9 cellular contexts compared by ENCODE assay signal in the genomic region with DNA sequence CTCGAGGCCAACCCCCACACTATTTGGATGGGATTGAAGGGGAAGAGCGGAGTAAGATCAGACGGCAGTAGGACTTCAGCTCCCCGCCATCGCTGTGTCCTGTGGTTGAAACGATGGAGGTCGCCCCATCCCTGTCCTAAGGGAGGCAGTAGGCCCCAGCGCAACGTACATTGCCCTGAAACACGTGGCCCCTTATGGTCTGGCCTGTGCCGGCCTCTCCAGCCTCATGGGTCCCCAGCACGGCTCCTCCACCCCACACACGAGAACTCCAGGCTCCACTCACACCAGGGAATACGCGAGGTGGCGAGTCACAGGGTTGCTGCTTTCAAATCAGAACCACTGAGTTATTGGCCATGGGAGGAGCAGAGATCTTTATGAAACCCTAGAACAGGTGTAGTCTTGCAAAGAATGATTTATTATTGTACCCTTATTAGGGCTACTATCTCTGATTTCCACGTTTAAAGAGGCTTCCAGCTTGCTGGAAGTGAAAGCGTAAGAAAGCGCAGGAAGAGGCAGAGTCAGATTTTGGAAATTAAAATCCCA. TPM values are rescaled to one million over a fixed set of nuclear protein-coding genes. Genes with fewer than 3 reads are reported as not detected.
DNase-seq lines count a peak whose midpoint lies in the region; ATAC-seq, FAIRE-seq and TF ChIP-seq lines count a peak whose summit lies in the region.
"Had no signal": no experiment of that assay in that cellular context is flagged by ENCODE, and none has a peak within 500 bp of the region (broad histone marks: within the 10 kb centered on the region; RNA-seq: fewer than 3 reads in every experiment).

No MANE protein-coding gene starts in this region.

- no peaks in the 10 kb centered on the region for H3K27me3 Mint-ChIP-seq in activated CD8-positive, alpha-beta T cell treated with anti-CD3 and anti-CD28 coated beads, Interleukin-2, amount 10 ng/mL, durations not matched to agents 7 days and 5 days (ENCODE audit: low read depth)

- POLR2A ChIA-PET in GM10248 (lab: Yijun Ruan, JAX), result interaction anchor here (0.9 to 1.0 kb wide), 4 partner anchors 12 to 140 kb away, joined by 3 to 8 read pairs (median 5); no protein-coding TSS in a partner anchor
- POLR2A ChIA-PET in activated CD8-positive, alpha-beta T cell treated with anti-CD3 and anti-CD28 coated beads, Interleukin-2, amount 10 ng/mL, durations not matched to agents 7 days and 5 days (lab: Charles Lee), result interaction anchor here (0.6 to 2.9 kb wide), 19 partner anchors 9 to 204 kb away, joined by 3 to 27 read pairs (median 5); a partner anchor contains a TSS

- H3K27ac ChIP-seq in kidney (ENCODE audit: low read depth in 2 of 2, low read length in 2 of 2) (peak overlapping the region; percentile 51 to 68), thoracic aorta (peak overlapping the region; percentile 39 to 42)

- no peak overlapping the region for H3K27ac Mint-ChIP-seq in activated CD8-positive, alpha-beta T cell treated with anti-CD3 and anti-CD28 coated beads, Interleukin-2, amount 10 ng/mL, durations not matched to agents 7 days and 5 days
- H3K27ac Mint-ChIP-seq: nephron had no signal

- peaks cover 27% of the 10 kb centered on the region for H3K36me3 Mint-ChIP-seq in activated CD8-positive, alpha-beta T cell treated with anti-CD3 and anti-CD28 coated beads, Interleukin-2, amount 10 ng/mL, durations not matched to agents 7 days and 5 days (ENCODE audit: low read depth)

- H3K9ac ChIP-seq in kidney (ENCODE audit: low read length in 2 of 2), result peak overlapping the region; percentile 24 to 49

- TF ChIP-seq CTCF in GM10248 (IDR thresholded peaks at IDR 0.05; ENCODE audit: control extremely low read depth, extremely low read depth, low read depth, missing control alignments) (peak; percentile 28), kidney (IDR thresholded peaks at IDR 0.05; ENCODE audit: borderline replicate concordance, extremely low read depth, insufficient read depth) (no peak), thoracic aorta (IDR thresholded peaks at IDR 0.05) (no peak)

- H3K9me3 Mint-ChIP-seq in activated CD8-positive, alpha-beta T cell treated with anti-CD3 and anti-CD28 coated beads, Interleukin-2, amount 10 ng/mL, durations not matched to agents 7 days and 5 days (ENCODE audit: insufficient read depth), result no peaks in the 10 kb centered on the region
- H3K9me3 Mint-ChIP-seq: nephron had no signal

- no peak for FAIRE-seq in kidney (lab: Jason Lieb, UNC)

- H3K36me3 ChIP-seq in kidney (ENCODE audit: control insufficient read depth in 1 of 2, insufficient read depth in 2 of 2, low read length in 2 of 2) (peaks cover 0 to 3% of the 10 kb centered on the region in 2 donors), thoracic aorta (no peaks in the 10 kb centered on the region)

- H3K4me3 ChIP-seq in kidney (ENCODE audit: low read length in 2 of 2), result peak overlapping the region; percentile 49 to 74
- H3K4me3 ChIP-seq in thoracic aorta, result peak overlapping the region; percentile 82

- no peak overlapping the region for H3K4me3 Mint-ChIP-seq in activated CD8-positive, alpha-beta T cell treated with anti-CD3 and anti-CD28 coated beads, Interleukin-2, amount 10 ng/mL, durations not matched to agents 7 days and 5 days
- H3K4me3 Mint-ChIP-seq: nephron had no signal

- peaks cover 43% of the 10 kb centered on the region for H3K4me1 Mint-ChIP-seq in activated CD8-positive, alpha-beta T cell treated with anti-CD3 and anti-CD28 coated beads, Interleukin-2, amount 10 ng/mL, durations not matched to agents 7 days and 5 days (ENCODE audit: low read depth)
- H3K4me1 Mint-ChIP-seq: nephron had no signal

- H3K9me3 ChIP-seq in kidney (ENCODE audit: control insufficient read depth in 1 of 2, low read length in 2 of 2) (no peaks in the 10 kb centered on the region), thoracic aorta (no peaks in the 10 kb centered on the region)

- H3K4me1 ChIP-seq in kidney (ENCODE audit: control insufficient read depth in 1 of 2, insufficient read depth in 1 of 2, low read depth in 1 of 2, low read length in 2 of 2) (peaks cover 12 to 15% of the 10 kb centered on the region in 2 donors), thoracic aorta (ENCODE audit: control insufficient read depth in 1 of 2, low read depth in 2 of 2) (peaks cover 0 to 18% of the 10 kb centered on the region in 2 donors)

- CTCF ChIA-PET in GM10248 (lab: Yijun Ruan, JAX), result interaction anchor here (0.7 to 4.5 kb wide), 53 partner anchors 10 to 422 kb away, joined by 3 to 73 read pairs (median 7); a partner anchor contains a TSS
- CTCF ChIA-PET in activated CD8-positive, alpha-beta T cell treated with anti-CD3 and anti-CD28 coated beads, Interleukin-2, amount 10 ng/mL, durations not matched to agents 7 days and 5 days (lab: Charles Lee), result interaction anchor here (0.9 to 2.4 kb wide), 46 partner anchors 11 to 338 kb away, joined by 3 to 80 read pairs (median 10); a partner anchor contains a TSS

- intact Hi-C loops in kidney (cut with DNase I), result no loop called here

- no peaks in the 10 kb centered on the region for H3K27me3 ChIP-seq in thoracic aorta (replicated peaks; ENCODE audit: insufficient read depth)

- in situ Hi-C loops in ACHN (cut with HindIII; ENCODE audit: low pct_ligation_motif_present, low pct_unique_long_range_greater_than_20kb, low sequenced_read_pairs), result no loop called here

- ATAC-seq in HG02885 (IDR thresholded peaks at IDR 0.05; ENCODE audit: poor library complexity, unreplicated experiment) (peak; percentile 7), thoracic aorta (ENCODE audit: insufficient number of reproducible peaks, low FRiP score, low read depth) (no peak), HG02623 (IDR thresholded peaks at IDR 0.05; ENCODE audit: unreplicated experiment) (no peak)
- ATAC-seq in activated CD8-positive, alpha-beta T cell treated with anti-CD3 and anti-CD28 coated beads, Interleukin-2, amount 10 ng/mL, durations not matched to agents 7 days and 5 days, result peak; percentile 13

- DNase-seq in GM10248 (ENCODE audit: extremely low spot score) (no peak), kidney (peak; percentile 82), thoracic aorta (ENCODE audit: low spot score) (no peak), H4 (ENCODE audit: low spot score) (no peak), ACHN (no peak)
- no peak for DNase-seq in activated CD8-positive, alpha-beta T cell treated with anti-CD3 and anti-CD28 coated beads, Interleukin-2, amount 10 ng/mL, durations not matched to agents 7 days and 5 days

RNA-seq across cellular contexts. Expression of a gene that starts 0.7 kb away (rescaled TPM):
- 10 to 100 TPM; 87.3 to 92.8 TPM for total RNA-seq in activated CD8-positive, alpha-beta T cell treated with anti-CD3 and anti-CD28 coated beads, Interleukin-2, amount 10 ng/mL, durations not matched to agents 7 days and 5 days
- 39.1 TPM for total RNA-seq in kidney
- polyA plus RNA-seq in kidney (ENCODE audit: insufficient read depth, low read depth, low replicate concordance), result 64.7 TPM
- 10 to 100 TPM; 16.7 to 24.0 TPM for total RNA-seq in thoracic aorta
- 11.0 and 28.9 TPM in 2 replicates for total RNA-seq in H4 (2014; rRNA removed; shearing (Covaris generic))

RNA-seq across cellular contexts. Expression of a gene that starts 15.2 kb away (rescaled TPM):
- 10 to 100 TPM; 64.6 to 68.7 TPM for total RNA-seq in activated CD8-positive, alpha-beta T cell treated with anti-CD3 and anti-CD28 coated beads, Interleukin-2, amount 10 ng/mL, durations not matched to agents 7 days and 5 days
- total RNA-seq in kidney (82.3 TPM), thoracic aorta (10 to 100 TPM; 18.1 to 30.3 TPM)
- polyA plus RNA-seq in kidney (ENCODE audit: insufficient read depth, low read depth, low replicate concordance), result 137 TPM
- 7.3 and 8.9 TPM in 2 replicates for total RNA-seq in H4 (2014; rRNA removed; shearing (Covaris generic))

RNA-seq across cellular contexts. Expression of a gene that starts 23.1 kb away (rescaled TPM):
- 1 to 10 TPM; 3.3 to 3.9 TPM for total RNA-seq in activated CD8-positive, alpha-beta T cell treated with anti-CD3 and anti-CD28 coated beads, Interleukin-2, amount 10 ng/mL, durations not matched to agents 7 days and 5 days
- total RNA-seq in kidney (7.8 TPM), thoracic aorta (10 to 100 TPM; 21.8 to 25.7 TPM)
- polyA plus RNA-seq in kidney (ENCODE audit: insufficient read depth, low read depth, low replicate concordance), result 14.8 TPM
- 12.0 and 24.3 TPM in 2 replicates for total RNA-seq in H4 (2014; rRNA removed; shearing (Covaris generic))

RNA-seq across cellular contexts. Expression of a gene that starts 35.3 kb away (rescaled TPM):
- total RNA-seq in activated CD8-positive, alpha-beta T cell treated with anti-CD3 and anti-CD28 coated beads, Interleukin-2, amount 10 ng/mL, durations not matched to agents 7 days and 5 days, result 10 to 100 TPM; 13.5 to 13.8 TPM
- 9.7 TPM for total RNA-seq in kidney
- polyA plus RNA-seq in kidney (ENCODE audit: insufficient read depth, low read depth, low replicate concordance), result 6.9 TPM
- total RNA-seq in thoracic aorta, result 10 to 100 TPM; 10.9 to 11.1 TPM
- total RNA-seq in H4 (2014; rRNA removed; shearing (Covaris generic)), result 4.1 and 7.4 TPM in 2 replicates

RNA-seq across cellular contexts. Expression of a gene that starts 42.0 kb away (rescaled TPM):
- 100 to 1,000 TPM; 458 to 471 TPM for total RNA-seq in activated CD8-positive, alpha-beta T cell treated with anti-CD3 and anti-CD28 coated beads, Interleukin-2, amount 10 ng/mL, durations not matched to agents 7 days and 5 days
- total RNA-seq in kidney, result 19.6 TPM
- polyA plus RNA-seq in kidney (ENCODE audit: insufficient read depth, low read depth, low replicate concordance), result 0.56 TPM
- 1 to 10 TPM; 3.2 to 5.4 TPM for total RNA-seq in thoracic aorta
- total RNA-seq in H4 (2014; rRNA removed; shearing (Covaris generic)), result not detected in 2 replicates

Comparison
In these comparisons a context has a peak if more than half of its experiments do, and no peak if none do; other contexts are left out.
1. ATAC-seq: peak in HG02885 (single experiment) and activated CD8-positive, alpha-beta T cell treated with anti-CD3 and anti-CD28 coated beads, Interleukin-2, amount 10 ng/mL, durations not matched to agents 7 days and 5 days (single experiment); none in thoracic aorta (single experiment) and HG02623 (single experiment).